ENCODE assay signal across 14 cellular contexts in genomic region chr14:54674342-54674741, GRCh38.
DNase-seq lines count a peak whose midpoint lies in the region; ATAC-seq and TF ChIP-seq lines count a peak whose summit lies in the region.
"Had no signal": no experiment of that assay in that cellular context is flagged by ENCODE, and none has a peak within 500 bp of the region (broad histone marks: within the 10 kb centered on the region; RNA-seq: fewer than 3 reads in every experiment).

No MANE protein-coding gene starts in this region.

- TF ChIP-seq POLR2A in esophagus muscularis mucosa (IDR thresholded peaks at IDR 0.05; ENCODE audit: low read depth), result no peak

- 27% methylated on average over 2 of the region's 2 CpGs for WGBS in esophagus muscularis mucosa

- TF ChIP-seq CTCF in right atrium auricular region (IDR thresholded peaks at IDR 0.05) (no peak), esophagus muscularis mucosa (IDR thresholded peaks at IDR 0.05) (no peak), nephron progenitor cell (IDR thresholded peaks at IDR 0.05) (no peak), glutamatergic neuron (IDR thresholded peaks at IDR 0.05; ENCODE audit: partially characterized antibody, unreplicated experiment) (no peak)

- H3K27ac Mint-ChIP-seq in nephron progenitor cell (no peak overlapping the region), glutamatergic neuron (ENCODE audit: unreplicated experiment) (no peak overlapping the region)
- H3K27ac Mint-ChIP-seq: activated naive CD4-positive, alpha-beta T cell treated with anti-CD3 and anti-CD28 coated beads, Interleukin-2, amount 10 ng/mL, durations not matched to agents 7 days and 5 days; dendritic cell treated with granulocyte-macrophage colony-stimulating factor and Interleukin-4, amounts not matched to agents 40 ng/mL and 50 ng/mL, for 4 days had no signal

- no peaks in the 10 kb centered on the region for H3K9me3 Mint-ChIP-seq in nephron progenitor cell
- peaks cover 4% of the 10 kb centered on the region for H3K9me3 Mint-ChIP-seq in glutamatergic neuron (ENCODE audit: unreplicated experiment)
- H3K9me3 Mint-ChIP-seq: activated naive CD4-positive, alpha-beta T cell treated with anti-CD3 and anti-CD28 coated beads, Interleukin-2, amount 10 ng/mL, durations not matched to agents 7 days and 5 days; dendritic cell treated with granulocyte-macrophage colony-stimulating factor and Interleukin-4, amounts not matched to agents 40 ng/mL and 50 ng/mL, for 4 days had no signal

- peak; percentile 7 for DNase-seq in right atrium auricular region (ENCODE audit: low spot score)
- no peak for DNase-seq in Right ventricle myocardium inferior (ENCODE audit: missing footprints)
- DNase-seq in esophagus muscularis mucosa (ENCODE audit: extremely low spot score), result no peak
- no peak for DNase-seq in HT-29 (ENCODE audit: low spot score)
- DNase-seq in nephron progenitor cell, result no peak
- DNase-seq in glutamatergic neuron, result no peak
- DNase-seq: activated CD4-positive, alpha-beta T cell treated with anti-CD3 and anti-CD28 coated beads for 1 hour; activated naive CD4-positive, alpha-beta T cell treated with anti-CD3 and anti-CD28 coated beads, Interleukin-2, amount 10 ng/mL, durations not matched to agents 7 days and 5 days; lower lobe of right lung; NCI-H146 had no signal

- H3K4me1 Mint-ChIP-seq in nephron progenitor cell (peaks cover 76% of the 10 kb centered on the region), glutamatergic neuron (ENCODE audit: low read depth, unreplicated experiment) (peaks cover 4% of the 10 kb centered on the region)

- H3K27me3 Mint-ChIP-seq in nephron progenitor cell (ENCODE audit: low read depth, poor library complexity) (peaks cover 4% of the 10 kb centered on the region), glutamatergic neuron (ENCODE audit: unreplicated experiment) (peaks cover 3% of the 10 kb centered on the region)

- intact Hi-C loops in Right ventricle myocardium inferior (cut with DNase I), result no loop called here
- intact Hi-C loops in esophagus muscularis mucosa (cut with DNase I), result no loop called here

- peak overlapping the region; percentile 86 to 97 for H3K27ac ChIP-seq in right atrium auricular region
- peak overlapping the region; percentile 84 to 89 (median 88) for H3K27ac ChIP-seq in esophagus muscularis mucosa (replicated peaks in 1 of 4)
- H3K27ac ChIP-seq: lower lobe of right lung had no signal

- H3K9me3 ChIP-seq in right atrium auricular region (no peaks in the 10 kb centered on the region), esophagus muscularis mucosa (no peaks in the 10 kb centered on the region)
- H3K9me3 ChIP-seq: lower lobe of right lung, suprapubic skin had no signal

- H3K27me3 ChIP-seq in right atrium auricular region (no peaks in the 10 kb centered on the region), esophagus muscularis mucosa (no peaks in the 10 kb centered on the region)
- H3K27me3 ChIP-seq: suprapubic skin had no signal

- H3K4me3 ChIP-seq in right atrium auricular region (no peak overlapping the region), esophagus muscularis mucosa (no peak overlapping the region)
- H3K4me3 ChIP-seq: lower lobe of right lung, suprapubic skin had no signal

- no peak for TF ChIP-seq EP300 in esophagus muscularis mucosa (IDR thresholded peaks at IDR 0.05)

- H3K36me3 ChIP-seq in right atrium auricular region, result no peaks in the 10 kb centered on the region
- no peaks in the 10 kb centered on the region for H3K36me3 ChIP-seq in esophagus muscularis mucosa
- H3K36me3 ChIP-seq: lower lobe of right lung, suprapubic skin had no signal

- H3K4me1 ChIP-seq in right atrium auricular region (peaks cover 6 to 85% of the 10 kb centered on the region in 2 donors), esophagus muscularis mucosa (peaks cover 71 to 95% (median 89%) of the 10 kb centered on the region in 4 donors)

- H3K4me3 Mint-ChIP-seq in nephron progenitor cell (no peak overlapping the region), glutamatergic neuron (ENCODE audit: unreplicated experiment) (no peak overlapping the region)
- H3K4me3 Mint-ChIP-seq: activated naive CD4-positive, alpha-beta T cell treated with anti-CD3 and anti-CD28 coated beads, Interleukin-2, amount 10 ng/mL, durations not matched to agents 7 days and 5 days; dendritic cell treated with granulocyte-macrophage colony-stimulating factor and Interleukin-4, amounts not matched to agents 40 ng/mL and 50 ng/mL, for 4 days had no signal

- ATAC-seq in Right ventricle myocardium inferior (no peak), HG03280 (IDR thresholded peaks at IDR 0.05; ENCODE audit: unreplicated experiment) (peak; percentile 50), GM19467 (IDR thresholded peaks at IDR 0.05; ENCODE audit: unreplicated experiment) (no peak)
- ATAC-seq: lower lobe of right lung had no signal

- H3K36me3 Mint-ChIP-seq in nephron progenitor cell (ENCODE audit: low read depth), result no peaks in the 10 kb centered on the region
- no peaks in the 10 kb centered on the region for H3K36me3 Mint-ChIP-seq in glutamatergic neuron (ENCODE audit: unreplicated experiment)
- H3K36me3 Mint-ChIP-seq: activated naive CD4-positive, alpha-beta T cell treated with anti-CD3 and anti-CD28 coated beads, Interleukin-2, amount 10 ng/mL, durations not matched to agents 7 days and 5 days had no signal
